Comparison of ENCODE assay signal across 24 cellular contexts in genomic region chr9:108300296-108301287, GRCh38.
DNase-seq lines count a peak whose midpoint lies in the region; ATAC-seq, FAIRE-seq and TF ChIP-seq lines count a peak whose summit lies in the region.
"Had no signal": no experiment of that assay in that cellular context is flagged by ENCODE, and none has a peak within 500 bp of the region (broad histone marks: within the 10 kb centered on the region; RNA-seq: fewer than 3 reads in every experiment).

No MANE protein-coding gene starts in this region.

- H3K36me3 ChIP-seq in small intestine (ENCODE audit: control insufficient read depth in 2 of 2, insufficient read depth in 2 of 2, low read length in 2 of 2), result no peaks in the 10 kb centered on the region
- H3K36me3 ChIP-seq in osteoblast (ENCODE audit: insufficient read depth, low read length), result no peaks in the 10 kb centered on the region

- H4K20me1 ChIP-seq in osteoblast (ENCODE audit: insufficient read depth, low read length), result no peaks in the 10 kb centered on the region

- WGBS in small intestine, 3 donors, result 66 to 67% (median 67%) methylated on average over 9 of the region's 9 CpGs

- no peak overlapping the region for H3K4me2 ChIP-seq in osteoblast (ENCODE audit: insufficient read depth, low read length)
- H3K4me2 ChIP-seq: KMS-11 had no signal

- ATAC-seq in GM19395 (IDR thresholded peaks at IDR 0.05; ENCODE audit: unreplicated experiment), result no peak
- ATAC-seq: psoas muscle, Right ventricle myocardium inferior had no signal

- H3K27me3 ChIP-seq in small intestine (ENCODE audit: control insufficient read depth in 2 of 2, insufficient read depth in 2 of 2, low read length in 2 of 2) (no peaks in the 10 kb centered on the region), osteoblast (ENCODE audit: insufficient read depth, low read length) (no peaks in the 10 kb centered on the region)

- TF ChIP-seq CTCF in osteoblast (IDR thresholded peaks at IDR 0.05; ENCODE audit: extremely low read depth, low read depth, low read length), result no peak
- no peak for TF ChIP-seq CTCF in foreskin fibroblast (IDR thresholded peaks at IDR 0.05; ENCODE audit: low read depth, low read length)

- DNase-seq in NCI-H2029 treated with DMSO at 0.1 percent for 48 hours (lab: John Stamatoyannopoulos, UW) (peak; percentile 15), NCI-H2029 (lab: John Stamatoyannopoulos, UW) (no peak), NOMO-1 treated with DMSO at 0.1 percent for 48 hours (lab: John Stamatoyannopoulos, UW; ENCODE audit: unreplicated experiment) (peak; percentile 78), globus pallidus (ENCODE audit: low spot score) (peak; percentile 11), small intestine (peak; percentile 3), osteoblast (ENCODE audit: insufficient read length, low spot score, missing footprints) (no peak), foreskin fibroblast (no peak)
- DNase-seq: activated CD4-positive, alpha-beta T cell treated with anti-CD3 and anti-CD28 coated beads, Interleukin-2, amount 50 U/mL, for 1 hour; activated CD8-positive, alpha-beta memory T cell treated with anti-CD3 and anti-CD28 coated beads, Interleukin-2, amount 50 U/mL, for 4 hours; activated naive CD8-positive, alpha-beta T cell treated with anti-CD3 and anti-CD28 coated beads, Interleukin-2, amount 10 ng/mL, durations not matched to agents 7 days and 5 days; AML-193; effector CD8-positive, alpha-beta T cell; EL; midbrain; NCI-H1105 treated with DMSO at 0.1 percent for 48 hours; NCI-H524 treated with DMSO at 0.1 percent for 48 hours; nephron progenitor cell; psoas muscle; stimulated activated CD4-positive, alpha-beta T cell treated with anti-CD3 and anti-CD28 coated beads, Interleukin-4, amount 100 ng/mL, for 4 hours; T-helper 1 cell had no signal

- no peak overlapping the region for H2AFZ ChIP-seq in osteoblast (ENCODE audit: low read length)

- no peaks in the 10 kb centered on the region for H3K79me2 ChIP-seq in osteoblast (ENCODE audit: insufficient read depth, low read length)

- H3K9me3 ChIP-seq in small intestine (ENCODE audit: control insufficient read depth, low read depth), result no peaks in the 10 kb centered on the region
- no peaks in the 10 kb centered on the region for H3K9me3 ChIP-seq in osteoblast (ENCODE audit: low read depth, low read length)
- H3K9me3 ChIP-seq: psoas muscle had no signal

- no peak overlapping the region for H3K4me3 ChIP-seq in small intestine (ENCODE audit: low read depth in 1 of 2, low read length in 2 of 2)
- no peak overlapping the region for H3K4me3 ChIP-seq in osteoblast (ENCODE audit: insufficient read depth, low read length)
- no peak overlapping the region for H3K4me3 ChIP-seq in foreskin fibroblast (ENCODE audit: low read depth in 1 of 2, low read length in 2 of 2)
- H3K4me3 ChIP-seq: psoas muscle had no signal

- H3K4me1 ChIP-seq in small intestine (ENCODE audit: control insufficient read depth in 2 of 2, insufficient read depth in 1 of 2, low read depth in 1 of 2, low read length in 1 of 2), result no peaks in the 10 kb centered on the region
- H3K4me1 ChIP-seq in osteoblast (ENCODE audit: insufficient read depth, low read length), result peaks cover 15% of the 10 kb centered on the region
- H3K4me1 ChIP-seq: psoas muscle had no signal

- H3K27ac ChIP-seq in small intestine (ENCODE audit: low read depth in 1 of 2, low read length in 1 of 2) (no peak overlapping the region), osteoblast (ENCODE audit: low read depth, low read length) (no peak overlapping the region)
- H3K27ac ChIP-seq: 22Rv1, KMS-11, psoas muscle had no signal

- no peak for FAIRE-seq in small intestine (lab: Jason Lieb, UNC)

Comparison
In these comparisons a context has a peak if more than half of its experiments do, and no peak if none do; other contexts are left out.
1. DNase-seq: peak in NCI-H2029 treated with DMSO at 0.1 percent for 48 hours (single experiment), NOMO-1 treated with DMSO at 0.1 percent for 48 hours (single experiment), globus pallidus (single experiment) and small intestine (single experiment); none in NCI-H2029 (single experiment), osteoblast (single experiment) and foreskin fibroblast (0 of 2).